Comparison of ENCODE assay signal across 27 cellular contexts in the genomic region with DNA sequence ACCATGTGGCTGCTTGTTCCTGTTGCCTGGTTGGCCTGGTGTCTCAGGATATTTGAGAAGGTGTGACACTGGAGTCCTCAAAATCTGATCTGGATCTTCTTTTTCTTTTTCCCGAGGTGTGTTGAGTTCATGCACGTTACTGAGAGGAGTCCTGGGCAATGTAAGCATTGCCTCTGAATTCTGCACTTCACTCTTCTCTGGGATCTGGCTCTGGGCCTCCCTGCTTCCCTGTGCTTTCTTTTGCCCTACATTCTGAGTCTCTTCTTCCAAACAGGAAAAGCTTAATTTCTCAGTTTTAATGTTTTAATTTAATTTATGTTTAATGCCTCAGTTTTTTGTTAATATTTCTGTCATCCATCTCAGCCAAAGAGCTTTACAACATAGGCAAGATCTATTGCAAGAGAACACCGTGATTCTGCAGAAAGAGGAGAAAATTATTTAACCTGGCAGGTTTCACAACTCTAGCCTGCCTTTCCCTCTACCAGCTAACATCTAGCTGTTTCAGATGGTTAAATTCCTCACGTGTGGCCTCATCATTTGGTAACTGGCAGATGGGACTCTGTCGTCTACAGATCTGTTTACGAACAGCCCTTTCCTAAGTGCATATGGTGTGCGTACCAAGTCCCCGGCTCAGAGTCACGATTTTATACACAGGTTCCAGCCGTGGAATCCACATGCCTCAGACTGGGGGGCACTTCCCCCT. TPM values are rescaled to one million over a fixed set of nuclear protein-coding genes. Genes with fewer than 3 reads are reported as not detected.
DNase-seq lines count a peak whose midpoint lies in the region; ATAC-seq and TF ChIP-seq lines count a peak whose summit lies in the region.
"Had no signal": no experiment of that assay in that cellular context is flagged by ENCODE, and none has a peak within 500 bp of the region (broad histone marks: within the 10 kb centered on the region; RNA-seq: fewer than 3 reads in every experiment).

No MANE protein-coding gene starts in this region.

- no peaks in the 10 kb centered on the region for H3K27me3 Mint-ChIP-seq in CD8-positive, alpha-beta T cell (ENCODE audit: low read depth)

- intact Hi-C loops in tibial artery (cut with DNase I; ENCODE audit: low total_unique reads): no loop called here
- intact Hi-C loops in CD8-positive, alpha-beta T cell (cut with DNase I, micrococcal nuclease): no loop called here

- no peaks in the 10 kb centered on the region for H3K27me3 ChIP-seq in tibial artery
- no peaks in the 10 kb centered on the region for H3K27me3 ChIP-seq in CD8-positive, alpha-beta T cell (ENCODE audit: insufficient read depth, low read length)
- H3K27me3 ChIP-seq: breast epithelium, neural progenitor cell, sigmoid colon, upper lobe of right lung had no signal

- no peak for TF ChIP-seq CTCF in VCaP (conservative IDR thresholded peaks at IDR 0.05)
- TF ChIP-seq CTCF in tibial artery (IDR thresholded peaks at IDR 0.05): no peak
- no peak for TF ChIP-seq CTCF in CD8-positive, alpha-beta T cell (IDR thresholded peaks at IDR 0.05)

- CTCF ChIA-PET in CD8-positive, alpha-beta T cell (lab: Charles Lee): interaction anchor here (0.9 kb wide), 1 partner anchor 10 kb away, joined by 3 read pairs; no protein-coding TSS in a partner anchor

- H3K36me3 ChIP-seq in tibial artery: no peaks in the 10 kb centered on the region
- H3K36me3 ChIP-seq in CD8-positive, alpha-beta T cell (ENCODE audit: insufficient read depth, low read length): no peaks in the 10 kb centered on the region
- H3K36me3 ChIP-seq: breast epithelium, lower lobe of right lung, neural progenitor cell, sigmoid colon, upper lobe of right lung had no signal

- POLR2A ChIA-PET in CD8-positive, alpha-beta T cell (lab: Charles Lee): no interaction called here

- H3K27ac Mint-ChIP-seq in CD8-positive, alpha-beta T cell: no peak overlapping the region
- H3K27ac Mint-ChIP-seq: activated CD4-positive, alpha-beta T cell treated with anti-CD3 and anti-CD28 coated beads, Interleukin-2, amount 10 ng/mL, durations not matched to agents 24 days and 14 days; activated CD8-positive, alpha-beta memory T cell treated with anti-CD3 and anti-CD28 coated beads, Interleukin-2, amount 10 ng/mL, durations not matched to agents 7 days and 5 days; activated T-cell treated with anti-CD3 and anti-CD28 coated beads, Interleukin-2, amount 50 U/mL, for 72 hours; neural progenitor cell; T-helper 1 cell treated with Interleukin-12 subunit alpha and Interleukin-12 subunit beta and Interleukin-4 antibody, amounts not matched to agents 30 μg/mL and 1 μg/mL, for 36 hours had no signal

- H3K36me3 Mint-ChIP-seq in CD8-positive, alpha-beta T cell: no peaks in the 10 kb centered on the region
- H3K36me3 Mint-ChIP-seq: activated CD8-positive, alpha-beta memory T cell treated with anti-CD3 and anti-CD28 coated beads, Interleukin-2, amount 10 ng/mL, durations not matched to agents 7 days and 5 days had no signal

- H3K9me3 Mint-ChIP-seq in CD8-positive, alpha-beta T cell: peaks cover 3% of the 10 kb centered on the region
- H3K9me3 Mint-ChIP-seq: activated CD4-positive, alpha-beta T cell treated with anti-CD3 and anti-CD28 coated beads, Interleukin-2, amount 10 ng/mL, durations not matched to agents 24 days and 14 days; activated T-cell treated with anti-CD3 and anti-CD28 coated beads, Interleukin-2, amount 50 U/mL, for 72 hours; T-helper 1 cell treated with Interleukin-12 subunit alpha and Interleukin-12 subunit beta and Interleukin-4 antibody, amounts not matched to agents 30 μg/mL and 1 μg/mL, for 36 hours had no signal

- H3K4me1 Mint-ChIP-seq in CD8-positive, alpha-beta T cell (ENCODE audit: low read depth): no peaks in the 10 kb centered on the region
- H3K4me1 Mint-ChIP-seq: activated CD8-positive, alpha-beta memory T cell treated with anti-CD3 and anti-CD28 coated beads, Interleukin-2, amount 10 ng/mL, durations not matched to agents 7 days and 5 days; neural progenitor cell had no signal

- peak overlapping the region; percentile 94 for H3K27ac ChIP-seq in VCaP
- H3K27ac ChIP-seq in tibial artery: no peak overlapping the region
- no peak overlapping the region for H3K27ac ChIP-seq in CD8-positive, alpha-beta T cell (ENCODE audit: low read depth, low read length)
- H3K27ac ChIP-seq: 22Rv1, lower lobe of right lung, neural progenitor cell, SK-N-MC, upper lobe of right lung had no signal

- DNase-seq in AG08395 (ENCODE audit: low spot score) (peak; percentile 54), NCI-H1694 treated with DMSO at 0.1 percent for 48 hours (lab: John Stamatoyannopoulos, UW) (peak; percentile 94), iris pigment epithelial cell (ENCODE audit: low read depth) (peak; percentile 52), tibial artery (no peak)
- DNase-seq in activated CD4-positive, CD25-positive, alpha-beta regulatory T cell (lab: John Stamatoyannopoulos, UW): no peak
- no peak for DNase-seq in CD8-positive, alpha-beta T cell
- DNase-seq: activated CD4-positive, alpha-beta T cell treated with anti-CD3 and anti-CD28 coated beads, Interleukin-2, amount 10 ng/mL, durations not matched to agents 24 days and 14 days; activated CD8-positive, alpha-beta memory T cell treated with anti-CD3 and anti-CD28 coated beads, Interleukin-2, amount 10 ng/mL, durations not matched to agents 7 days and 5 days; activated naive CD4-positive, alpha-beta T cell treated with Interleukin-2 at 50 U/mL for 16 hours; activated T-cell treated with anti-CD3 and anti-CD28 coated beads, Interleukin-2, amount 50 U/mL, for 72 hours; amniotic stem cell; cortex of kidney; kidney; lower lobe of right lung; NCI-H1105 treated with DMSO at 0.1 percent for 48 hours; NCI-H2107; NCI-H526; sigmoid colon; upper lobe of right lung had no signal

- no peak for ATAC-seq in GM18498 (IDR thresholded peaks at IDR 0.05; ENCODE audit: unreplicated experiment)
- ATAC-seq in CD8-positive, alpha-beta T cell: no peak
- ATAC-seq: activated CD8-positive, alpha-beta memory T cell treated with anti-CD3 and anti-CD28 coated beads, Interleukin-2, amount 10 ng/mL, durations not matched to agents 7 days and 5 days; activated T-cell treated with anti-CD3 and anti-CD28 coated beads, Interleukin-2, amount 50 U/mL, for 72 hours had no signal

- H3K4me1 ChIP-seq in tibial artery: peaks cover 0 to 5% (median 0%) of the 10 kb centered on the region in 4 donors
- no peaks in the 10 kb centered on the region for H3K4me1 ChIP-seq in CD8-positive, alpha-beta T cell (ENCODE audit: insufficient read depth, low read length)

- no peak overlapping the region for H3K4me3 Mint-ChIP-seq in CD8-positive, alpha-beta T cell
- H3K4me3 Mint-ChIP-seq: activated CD4-positive, alpha-beta T cell treated with anti-CD3 and anti-CD28 coated beads, Interleukin-2, amount 10 ng/mL, durations not matched to agents 24 days and 14 days; activated CD8-positive, alpha-beta memory T cell treated with anti-CD3 and anti-CD28 coated beads, Interleukin-2, amount 10 ng/mL, durations not matched to agents 7 days and 5 days; activated T-cell treated with anti-CD3 and anti-CD28 coated beads, Interleukin-2, amount 50 U/mL, for 72 hours; neural progenitor cell; T-helper 1 cell treated with Interleukin-12 subunit alpha and Interleukin-12 subunit beta and Interleukin-4 antibody, amounts not matched to agents 30 μg/mL and 1 μg/mL, for 36 hours had no signal

- no peaks in the 10 kb centered on the region for H3K9me3 ChIP-seq in tibial artery
- H3K9me3 ChIP-seq in CD8-positive, alpha-beta T cell (ENCODE audit: low read length): no peaks in the 10 kb centered on the region
- H3K9me3 ChIP-seq: breast epithelium, lower lobe of right lung, sigmoid colon, upper lobe of right lung had no signal

- no peak overlapping the region for H3K4me3 ChIP-seq in tibial artery
- H3K4me3 ChIP-seq in CD8-positive, alpha-beta T cell (ENCODE audit: low read depth, low read length): no peak overlapping the region
- H3K4me3 ChIP-seq: breast epithelium, GM12878, lower lobe of right lung, neural progenitor cell, sigmoid colon, SK-N-MC, upper lobe of right lung had no signal

RNA-seq across cellular contexts. Expression of gene LDLRAD3, which starts 24.7 kb away (rescaled TPM):
- not detected for total RNA-seq in CD8-positive, alpha-beta T cell
- total RNA-seq: activated CD8-positive, alpha-beta memory T cell treated with anti-CD3 and anti-CD28 coated beads, Interleukin-2, amount 10 ng/mL, durations not matched to agents 7 days and 5 days; activated T-cell treated with anti-CD3 and anti-CD28 coated beads, Interleukin-2, amount 50 U/mL, for 72 hours had no signal

Comparison
In these comparisons a context has a peak if more than half of its experiments do, and no peak if none do; other contexts are left out.
1. DNase-seq: peak in AG08395 (single experiment), NCI-H1694 treated with DMSO at 0.1 percent for 48 hours (single experiment) and iris pigment epithelial cell (single experiment); none in activated CD4-positive, CD25-positive, alpha-beta regulatory T cell (0 of 4), tibial artery (0 of 2) and CD8-positive, alpha-beta T cell (0 of 7).